In the genomic region with DNA sequence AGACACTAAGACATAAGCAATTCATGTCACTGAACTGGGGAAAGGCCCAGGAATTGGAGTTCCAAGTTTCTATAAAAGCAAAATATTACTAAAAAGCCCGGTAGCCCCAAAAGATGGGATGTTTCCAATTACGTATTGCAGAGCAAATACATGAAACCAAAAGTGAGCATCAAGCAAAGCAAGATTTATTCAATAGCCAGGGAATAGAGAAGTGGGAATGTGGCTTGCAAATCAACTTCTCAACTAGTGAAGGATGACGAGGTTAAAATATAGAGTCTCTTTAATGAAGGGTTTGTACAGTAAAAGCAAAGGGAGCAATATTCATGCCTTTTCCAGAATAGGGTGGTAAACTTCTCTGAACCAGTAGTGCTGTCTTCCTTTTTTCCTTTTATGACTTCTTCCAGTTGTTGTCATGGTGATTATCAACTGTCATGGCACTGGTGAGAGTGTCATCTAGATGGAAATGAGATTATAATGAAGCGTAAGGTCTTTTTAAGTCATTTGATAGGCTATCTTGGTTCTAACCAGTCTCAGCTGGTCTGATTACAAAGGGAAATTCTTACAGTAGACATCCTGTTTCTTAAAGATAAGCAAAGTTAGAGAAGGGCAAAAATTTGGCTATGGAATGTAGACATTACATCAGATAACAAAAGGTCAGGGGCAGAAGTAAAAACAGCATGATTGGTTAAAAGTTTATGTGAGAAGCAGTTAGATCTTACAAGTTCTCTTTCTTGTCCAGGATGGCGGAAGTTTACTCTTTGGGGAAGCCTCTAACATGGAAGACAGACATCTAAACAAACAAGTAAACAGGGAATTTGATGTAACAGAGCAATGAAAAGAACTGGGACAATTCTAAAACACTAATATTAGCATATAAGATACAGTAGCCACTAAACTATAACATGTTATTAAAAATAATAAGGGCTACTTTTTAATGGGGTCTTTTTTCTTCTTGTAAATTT, we compare ENCODE assay signal across 21 cellular contexts.
"Had no signal": no experiment of that assay in that cellular context is flagged by ENCODE, and none has a peak within 500 bp of the region (broad histone marks: within the 10 kb centered on the region; RNA-seq: fewer than 3 reads in every experiment).

No MANE protein-coding gene starts in this region.

- ATAC-seq: activated CD4-positive, alpha-beta T cell treated with anti-CD3 and anti-CD28 coated beads for 36 hours; activated naive CD4-positive, alpha-beta T cell treated with anti-CD3 and anti-CD28 coated beads, Interleukin-2, amount 50 U/mL, for 72 hours; effector memory CD8-positive, alpha-beta T cell; heart left ventricle; right lobe of liver; stimulated activated effector memory CD8-positive, alpha-beta T cell treated with anti-CD3 and anti-CD28 coated beads, Interleukin-12 subunit alpha, Interleukin-12 subunit beta, amount 100 ng/mL, for 72 hours; T-helper 17 cell; upper lobe of right lung; WTC11 had no signal

- H3K36me3 ChIP-seq: adrenal gland, cardiac muscle cell, heart left ventricle, left ventricle myocardium inferior, prostate gland, right lobe of liver, upper lobe of right lung had no signal

- H3K27ac ChIP-seq: adrenal gland, cardiac muscle cell, epithelial cell of prostate, heart left ventricle, left ventricle myocardium inferior, prostate gland, right lobe of liver, upper lobe of right lung had no signal

- DNase-seq: activated CD4-positive, alpha-beta T cell treated with anti-CD3 and anti-CD28 coated beads for 36 hours; activated CD4-positive, alpha-beta T cell treated with anti-CD3 and anti-CD28 coated beads, Interleukin-2, amount 50 U/mL, for 48 hours; activated gamma-delta T cell treated with Interleukin-2 at 50 U/mL for 16 hours; adrenal gland; effector memory CD8-positive, alpha-beta T cell; heart left ventricle; left ventricle myocardium inferior; mammary epithelial cell; occipital lobe; right lobe of liver; stimulated activated CD4-positive, alpha-beta T cell treated with anti-CD3 and anti-CD28 coated beads, Interleukin-4, amount 100 ng/mL, for 24 hours; T-helper 17 cell; upper lobe of right lung had no signal

- H3K4me2 ChIP-seq: smooth muscle cell had no signal

- H3K4me1 Mint-ChIP-seq: activated CD4-positive, alpha-beta T cell treated with anti-CD3 and anti-CD28 coated beads for 36 hours; stimulated activated effector memory CD8-positive, alpha-beta T cell treated with anti-CD3 and anti-CD28 coated beads, Interleukin-12 subunit alpha, Interleukin-12 subunit beta, amount 100 ng/mL, for 72 hours; T-helper 17 cell had no signal

- H3K27ac Mint-ChIP-seq: activated CD4-positive, alpha-beta T cell treated with anti-CD3 and anti-CD28 coated beads for 36 hours; activated naive CD4-positive, alpha-beta T cell treated with anti-CD3 and anti-CD28 coated beads, Interleukin-2, amount 50 U/mL, for 72 hours; activated T-helper 1 cell treated with anti-CD3 and anti-CD28 coated beads, Interleukin-12 subunit alpha, Interleukin-12 subunit beta, Interleukin-2, Interleukin-4 antibody, amounts not matched to agents 30 ng/mL and 10 ng/mL and 1 ng/mL, durations not matched to agents 14 hours and 24 hours and 36 hours; effector memory CD8-positive, alpha-beta T cell; stimulated activated effector memory CD8-positive, alpha-beta T cell treated with anti-CD3 and anti-CD28 coated beads, Interleukin-12 subunit alpha, Interleukin-12 subunit beta, amount 100 ng/mL, for 72 hours; T-helper 17 cell; WTC11 had no signal

- H3K36me3 Mint-ChIP-seq: activated naive CD4-positive, alpha-beta T cell treated with anti-CD3 and anti-CD28 coated beads, Interleukin-2, amount 50 U/mL, for 72 hours; stimulated activated effector memory CD8-positive, alpha-beta T cell treated with anti-CD3 and anti-CD28 coated beads, Interleukin-12 subunit alpha, Interleukin-12 subunit beta, amount 100 ng/mL, for 72 hours; WTC11 had no signal

- H3K4me3 Mint-ChIP-seq: activated CD4-positive, alpha-beta T cell treated with anti-CD3 and anti-CD28 coated beads for 36 hours; activated T-helper 1 cell treated with anti-CD3 and anti-CD28 coated beads, Interleukin-12 subunit alpha, Interleukin-12 subunit beta, Interleukin-2, Interleukin-4 antibody, amounts not matched to agents 30 ng/mL and 10 ng/mL and 1 ng/mL, durations not matched to agents 14 hours and 24 hours and 36 hours; effector memory CD8-positive, alpha-beta T cell; stimulated activated effector memory CD8-positive, alpha-beta T cell treated with anti-CD3 and anti-CD28 coated beads, Interleukin-12 subunit alpha, Interleukin-12 subunit beta, amount 100 ng/mL, for 72 hours; T-helper 17 cell; WTC11 had no signal

- H3K4me1 ChIP-seq: adrenal gland, heart left ventricle, left ventricle myocardium inferior, prostate gland, right lobe of liver, upper lobe of right lung had no signal

- H3K9me3 Mint-ChIP-seq: activated T-helper 1 cell treated with anti-CD3 and anti-CD28 coated beads, Interleukin-12 subunit alpha, Interleukin-12 subunit beta, Interleukin-2, Interleukin-4 antibody, amounts not matched to agents 30 ng/mL and 10 ng/mL and 1 ng/mL, durations not matched to agents 14 hours and 24 hours and 36 hours; WTC11 had no signal

- H3K4me3 ChIP-seq: adrenal gland, cardiac muscle cell, heart left ventricle, left ventricle myocardium inferior, prostate gland, right lobe of liver, smooth muscle cell, upper lobe of right lung had no signal

- H3K27me3 ChIP-seq: adrenal gland, heart left ventricle, right lobe of liver, upper lobe of right lung had no signal

- H3K27me3 Mint-ChIP-seq: activated CD4-positive, alpha-beta T cell treated with anti-CD3 and anti-CD28 coated beads for 36 hours; effector memory CD8-positive, alpha-beta T cell; T-helper 17 cell had no signal
